Comparison of ENCODE assay signal across 9 cellular contexts in genomic region chrX:13376857-13377441, GRCh38. TPM values are rescaled to one million over a fixed set of nuclear protein-coding genes. Genes with fewer than 3 reads are reported as not detected.
A peak's percentile ranks its signal among the peaks of the same experiment; 100 is the strongest.
DNase-seq lines count a peak whose midpoint lies in the region; ATAC-seq and TF ChIP-seq lines count a peak whose summit lies in the region.
"Had no signal": no experiment of that assay in that cellular context is flagged by ENCODE, and none has a peak within 500 bp of the region (broad histone marks: within the 10 kb centered on the region; RNA-seq: fewer than 3 reads in every experiment).

No MANE protein-coding gene starts in this region.

- no peak for TF ChIP-seq POLR2A in heart left ventricle (IDR thresholded peaks at IDR 0.05)

- 41 to 55% (median 47%) methylated on average over 8 of the region's 8 CpGs for WGBS in heart left ventricle, 4 donors

- H3K4me1 ChIP-seq in heart left ventricle, result peaks cover 0 to 14% (median 0%) of the 10 kb centered on the region in 12 donors

- no peaks in the 10 kb centered on the region for H3K36me3 ChIP-seq in heart left ventricle

- H3K27ac ChIP-seq in heart left ventricle, result peak overlapping the region in 5 of 12 donors; percentile 38 to 80 (median 69)

- TF ChIP-seq CTCF in heart left ventricle (IDR thresholded peaks at IDR 0.05), result no peak

- H3K9me3 ChIP-seq in heart left ventricle, result no peaks in the 10 kb centered on the region

- peak; percentile 42 to 74 (median 66) for ATAC-seq in heart left ventricle
- ATAC-seq in GM21515 (IDR thresholded peaks at IDR 0.05; ENCODE audit: unreplicated experiment), result no peak

- peak; percentile 10 for DNase-seq in stimulated activated CD4-positive, alpha-beta T cell treated with anti-CD3 and anti-CD28 coated beads, Interleukin-1b, Interleukin-23, amount 100 ng/mL, for 48 hours
- no peak for DNase-seq in stimulated activated CD4-positive, alpha-beta T cell treated with anti-CD3 and anti-CD28 coated beads, Interleukin-2, amount 100 ng/mL, for 24 hours
- DNase-seq in SHP77 (lab: John Stamatoyannopoulos, UW), result peak; percentile 27 to 33
- DNase-seq in heart left ventricle, result peak in 4 of 5 donors; percentile 16 to 38 (median 28)
- DNase-seq in KG1 (lab: John Stamatoyannopoulos, UW), result no peak
- DNase-seq in effector CD8-positive, alpha-beta T cell (lab: John Stamatoyannopoulos, UW), result no peak
- no peak for DNase-seq in activated CD4-positive, CD25-positive, alpha-beta regulatory T cell treated with anti-CD3 and anti-CD28 coated beads, Interleukin-2, amount 50 U/mL, for 72 hours
- DNase-seq: naive B cell had no signal

- no peak overlapping the region for H3K4me3 ChIP-seq in heart left ventricle

- intact Hi-C loops in heart left ventricle (cut with DNase I), result no loop called here

- peaks cover 0 to 20% (median 0%) of the 10 kb centered on the region in 9 donors for H3K27me3 ChIP-seq in heart left ventricle

RNA-seq across cellular contexts. Expression of gene ATXN3L, which starts 57.1 kb away (rescaled TPM):
- total RNA-seq in heart left ventricle, result not detected
- polyA plus RNA-seq in heart left ventricle, result not detected

Comparison
In these comparisons a context has a peak if more than half of its experiments do, and no peak if none do; other contexts are left out.
1. DNase-seq: peak in stimulated activated CD4-positive, alpha-beta T cell treated with anti-CD3 and anti-CD28 coated beads, Interleukin-1b, Interleukin-23, amount 100 ng/mL, for 48 hours (single experiment), SHP77 (2 of 2) and heart left ventricle (4 of 5); none in stimulated activated CD4-positive, alpha-beta T cell treated with anti-CD3 and anti-CD28 coated beads, Interleukin-2, amount 100 ng/mL, for 24 hours (0 of 2), KG1 (single experiment), effector CD8-positive, alpha-beta T cell (single experiment) and activated CD4-positive, CD25-positive, alpha-beta regulatory T cell treated with anti-CD3 and anti-CD28 coated beads, Interleukin-2, amount 50 U/mL, for 72 hours (single experiment).